In genomic region chr16:4650443-4651074, GRCh38 we compare ENCODE assay signal across 8 cellular contexts. TPM values are rescaled to one million over a fixed set of nuclear protein-coding genes. Genes with fewer than 3 reads are reported as not detected.
DNase-seq lines count a peak whose midpoint lies in the region; ATAC-seq and TF ChIP-seq lines count a peak whose summit lies in the region.
"Not testable (repeated sequence)": the region's sequence is repeated elsewhere in the genome, so short reads cannot be mapped to it uniquely, and the experiment has no call there.

No MANE protein-coding gene starts in this region.

- ATAC-seq in HCT116 (peak; percentile 94), natural killer cell (peak; percentile 69 to 85 (median 79))

- TF ChIP-seq RAD21 in HCT116 (IDR thresholded peaks at IDR 0.05; ENCODE audit: low read depth): peak; percentile 53; the same call in 1 of the 2 replicates

- POLR2A ChIA-PET in CD4-positive, alpha-beta memory T cell (lab: Charles Lee; ENCODE audit: partially characterized antibody): interaction anchor here (0.5 to 1.5 kb wide), 4 partner anchors 13 to 34 kb away, joined by 3 to 8 read pairs (median 4); no protein-coding TSS in a partner anchor
- POLR2A ChIA-PET in HCT116 (lab: Charles Lee): not testable (repeated sequence)

- H3K36me3 Mint-ChIP-seq in CD4-positive, alpha-beta memory T cell: peaks cover 14 to 47% of the 10 kb centered on the region in 2 donors
- H3K36me3 Mint-ChIP-seq in activated naive CD4-positive, alpha-beta T cell treated with anti-CD3 and anti-CD28 coated beads, Interleukin-2, amount 10 ng/mL, durations not matched to agents 7 days and 5 days: peaks cover 34% of the 10 kb centered on the region
- H3K36me3 Mint-ChIP-seq in natural killer cell: not testable (repeated sequence)

- H3K9me3 ChIP-seq in CD4-positive, alpha-beta memory T cell (ENCODE audit: control insufficient read depth in 1 of 2, low read length in 2 of 2); HCT116 (ENCODE audit: control insufficient read depth in 1 of 2, insufficient read depth in 1 of 2, low read depth in 1 of 2, low read length in 2 of 2): not testable (repeated sequence)

- H3K4me1 Mint-ChIP-seq in CD4-positive, alpha-beta memory T cell: peaks cover 11 to 30% (median 15%) of the 10 kb centered on the region in 4 donors
- peaks cover 39% of the 10 kb centered on the region for H3K4me1 Mint-ChIP-seq in activated naive CD4-positive, alpha-beta T cell treated with anti-CD3 and anti-CD28 coated beads, Interleukin-2, amount 10 ng/mL, durations not matched to agents 7 days and 5 days
- peaks cover 24 to 35% of the 10 kb centered on the region in 2 donors for H3K4me1 Mint-ChIP-seq in natural killer cell

- DNase-seq in CD4-positive, alpha-beta memory T cell: peak; percentile 71 to 75 (median 73)
- DNase-seq in HCT116 (ENCODE audit: low read depth, low spot score) (peak; percentile 72), NCI-H446 (lab: John Stamatoyannopoulos, UW) (peak; percentile 2 to 51), UCSD-AML1 (lab: John Stamatoyannopoulos, UW; ENCODE audit: unreplicated experiment) (peak; percentile 82), fibroblast of the aortic adventitia (ENCODE audit: low read depth) (peak; percentile 41), natural killer cell (peak; percentile 71)
- DNase-seq in activated naive CD4-positive, alpha-beta T cell treated with anti-CD3 and anti-CD28 coated beads, Interleukin-2, amount 10 ng/mL, durations not matched to agents 7 days and 5 days: peak; percentile 74
- DNase-seq in stimulated activated CD8-positive, alpha-beta memory T cell treated with anti-CD3 and anti-CD28 coated beads, Interleukin-4, amount 100 ng/mL, for 1 hour (ENCODE audit: low read depth in 2 of 2, low spot score in 1 of 2): peak; percentile 40 to 52

- H3K27me3 Mint-ChIP-seq in CD4-positive, alpha-beta memory T cell; activated naive CD4-positive, alpha-beta T cell treated with anti-CD3 and anti-CD28 coated beads, Interleukin-2, amount 10 ng/mL, durations not matched to agents 7 days and 5 days; natural killer cell (ENCODE audit: low read depth in 2 of 2): not testable (repeated sequence)

- peak overlapping the region; percentile 19; the same call in 1 of the 2 replicates for H3K4me2 ChIP-seq in HCT116 (ENCODE audit: low read length)

- H3K4me3 Mint-ChIP-seq in CD4-positive, alpha-beta memory T cell; activated naive CD4-positive, alpha-beta T cell treated with anti-CD3 and anti-CD28 coated beads, Interleukin-2, amount 10 ng/mL, durations not matched to agents 7 days and 5 days; natural killer cell: not testable (repeated sequence)

- TF ChIP-seq CTCF in HCT116 (IDR thresholded peaks at IDR 0.05 in 2 of 3, conservative IDR thresholded peaks at IDR 0.05 in 1 of 3; ENCODE audit: borderline replicate concordance in 1 of 3, insufficient read depth in 1 of 3, low read depth in 2 of 3, low read length in 2 of 3) (peak; percentile 80 to 96 (median 96)), fibroblast of the aortic adventitia (IDR thresholded peaks at IDR 0.05; ENCODE audit: insufficient read depth, low read length) (peak; percentile 73), natural killer cell (IDR thresholded peaks at IDR 0.05) (peak; percentile 80)

- peaks cover 37% of the 10 kb centered on the region for H3K79me2 ChIP-seq in HCT116 (ENCODE audit: insufficient read depth, low read length)

- CTCF ChIA-PET in CD4-positive, alpha-beta memory T cell (lab: Charles Lee; ENCODE audit: partially characterized antibody): interaction anchor here (0.9 to 2.7 kb wide), 14 partner anchors 9 to 118 kb away, joined by 3 to 13 read pairs (median 4); partner anchors contain the start of gene MGRN1
- CTCF ChIA-PET in HCT116 (lab: Charles Lee): interaction anchor here (0.5 to 1.3 kb wide), 6 partner anchors 16 to 307 kb away, joined by 3 to 5 read pairs (median 3); partner anchors contain the start of genes MGRN1 and SEC14L5
- CTCF ChIA-PET in activated naive CD4-positive, alpha-beta T cell treated with anti-CD3 and anti-CD28 coated beads, Interleukin-2, amount 10 ng/mL, durations not matched to agents 7 days and 5 days (lab: Charles Lee): interaction anchor here (1.0 to 2.8 kb wide), 11 partner anchors 8 to 152 kb away, joined by 3 to 15 read pairs (median 4); partner anchors contain the start of genes MGRN1 and ROGDI

- not testable (repeated sequence) for H3K27me3 ChIP-seq in CD4-positive, alpha-beta memory T cell (ENCODE audit: insufficient read depth, low read length); HCT116 (ENCODE audit: insufficient read depth, low read length)

- not testable (repeated sequence) for BruUV-seq in HCT116 (replicated peaks; lab: Mats Ljungman, UMichigan)

- not testable (repeated sequence) for H3K27ac ChIP-seq in CD4-positive, alpha-beta memory T cell (ENCODE audit: low read depth, low read length); HCT116 (ENCODE audit: low read depth, low read length)

- TF ChIP-seq POLR2A in HCT116 (IDR thresholded peaks at IDR 0.05; ENCODE audit: borderline replicate concordance, extremely low read depth, insufficient read depth, insufficient read length): not testable (repeated sequence)

- H4K20me1 ChIP-seq in HCT116 (ENCODE audit: insufficient read depth): not testable (repeated sequence)

- RAD21 ChIA-PET in HCT116 (lab: Charles Lee; ENCODE audit: low non-redundant PET in 1 of 2, low total read pairs in 2 of 2, uncharacterized antibody in 2 of 2, unreplicated experiment in 2 of 2): interaction anchor here in 1 of 2 experiments (0.6 kb wide), 1 partner anchor 102 kb away, joined by 3 read pairs; no protein-coding TSS in a partner anchor

- peaks cover 11% of the 10 kb centered on the region for H3K36me3 ChIP-seq in CD4-positive, alpha-beta memory T cell (ENCODE audit: insufficient read depth, low read length)
- not testable (repeated sequence) for H3K36me3 ChIP-seq in HCT116 (ENCODE audit: control insufficient read depth in 1 of 2, insufficient read depth in 2 of 2, low read length in 2 of 2)

- peaks cover 22% of the 10 kb centered on the region for H3K4me1 ChIP-seq in CD4-positive, alpha-beta memory T cell (ENCODE audit: insufficient read depth, low read length)
- not testable (repeated sequence) for H3K4me1 ChIP-seq in HCT116 (ENCODE audit: control insufficient read depth in 1 of 2, insufficient read depth in 2 of 2, low read length in 2 of 2)

- H3K9ac ChIP-seq in HCT116 (ENCODE audit: low read length): not testable (repeated sequence)

- not testable (repeated sequence) for H2AFZ ChIP-seq in HCT116 (ENCODE audit: low read depth, low read length, poor library complexity, severe bottlenecking)

- H3K4me3 ChIP-seq in CD4-positive, alpha-beta memory T cell (ENCODE audit: low read length in 2 of 2); HCT116 (replicated peaks in 1 of 2; ENCODE audit: low read depth in 1 of 2, low read length in 2 of 2); fibroblast of the aortic adventitia (ENCODE audit: low read depth, low read length): not testable (repeated sequence)

- not testable (repeated sequence) for H3K9me3 Mint-ChIP-seq in CD4-positive, alpha-beta memory T cell; activated naive CD4-positive, alpha-beta T cell treated with anti-CD3 and anti-CD28 coated beads, Interleukin-2, amount 10 ng/mL, durations not matched to agents 7 days and 5 days; natural killer cell

- H3K9me2 ChIP-seq in HCT116 (ENCODE audit: insufficient read depth): not testable (repeated sequence)

- peak overlapping the region in 6 of 7 donors; percentile 42 to 82 (median 64) for H3K27ac Mint-ChIP-seq in CD4-positive, alpha-beta memory T cell
- peak overlapping the region; percentile 38 for H3K27ac Mint-ChIP-seq in activated naive CD4-positive, alpha-beta T cell treated with anti-CD3 and anti-CD28 coated beads, Interleukin-2, amount 10 ng/mL, durations not matched to agents 7 days and 5 days
- peak overlapping the region; percentile 51 to 72 for H3K27ac Mint-ChIP-seq in natural killer cell

- intact Hi-C loops in CD4-positive, alpha-beta memory T cell (cut with micrococcal nuclease); natural killer cell (cut with micrococcal nuclease): not testable (repeated sequence)
- intact Hi-C loops in HCT116 (cut with micrococcal nuclease): loop anchor here (10.0 kb wide), 1 partner anchor 136 kb away; no protein-coding TSS in a partner anchor

TF ChIP-seq in HCT116, 20 proteins besides CTCF, POLR2A, EP300 and RAD21:
- TF ChIP-seq POLR2AphosphoS5 (IDR thresholded peaks at IDR 0.05; ENCODE audit: low read depth, low read length): 0 out of 2 replicates have a peak, but pooled peaks have one; percentile 23
- peak; percentile 18; the same call in 1 of the 2 replicates for TF ChIP-seq CBX3 (IDR thresholded peaks at IDR 0.05; ENCODE audit: low read depth)
- TF ChIP-seq, protein P1, sequence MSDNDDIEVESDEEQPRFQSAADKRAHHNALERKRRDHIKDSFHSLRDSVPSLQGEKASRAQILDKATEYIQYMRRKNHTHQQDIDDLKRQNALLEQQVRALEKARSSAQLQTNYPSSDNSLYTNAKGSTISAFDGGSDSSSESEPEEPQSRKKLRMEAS (IDR thresholded peaks at IDR 0.05): peak; percentile 77
- peak; percentile 74 for TF ChIP-seq YY1 (IDR thresholded peaks at IDR 0.05; ENCODE audit: extremely low read depth, insufficient replicate concordance, low read depth, low read length)

RNA-seq across cellular contexts. Expression of gene MGRN1, which starts 25.9 kb away (rescaled TPM):
- 10 to 100 TPM; 62.2 to 64.1 TPM for total RNA-seq in CD4-positive, alpha-beta memory T cell
- polyA plus RNA-seq in CD4-positive, alpha-beta memory T cell: 1 to 10 TPM; 1.2 to 7.7 TPM
- 50.6 TPM for total RNA-seq in HCT116 (2021; ENCODE audit: unreplicated experiment)
- 26.2 and 33.7 TPM in 2 replicates for polyA plus RNA-seq in HCT116 (2012)
- total RNA-seq in fibroblast of the aortic adventitia (ENCODE audit: low replicate concordance): 24.5 and 34.3 TPM in 2 replicates
- 100 to 1,000 TPM; 102 to 106 (median 105) TPM for total RNA-seq in natural killer cell

RNA-seq across cellular contexts. Expression of gene UBALD1, which starts 35.9 kb away (rescaled TPM):
- 10 to 100 TPM; 30.1 to 41.0 TPM for total RNA-seq in CD4-positive, alpha-beta memory T cell
- polyA plus RNA-seq in CD4-positive, alpha-beta memory T cell: 1 to 10 TPM; 2.4 to 4.8 TPM
- total RNA-seq in HCT116 (2021; ENCODE audit: unreplicated experiment) (45.9 TPM), fibroblast of the aortic adventitia (ENCODE audit: low replicate concordance) (5.2 and 7.1 TPM in 2 replicates), natural killer cell (10 to 100 TPM; 40.8 to 54.4 (median 53.6) TPM)
- polyA plus RNA-seq in HCT116 (2012): 24.9 and 39.8 TPM in 2 replicates

RNA-seq across cellular contexts. Expression of gene NUDT16L1, which starts 42.8 kb away (rescaled TPM):
- 10 to 100 TPM; 52.4 to 53.7 TPM for total RNA-seq in CD4-positive, alpha-beta memory T cell
- polyA plus RNA-seq in CD4-positive, alpha-beta memory T cell: 100 to 1,000 TPM in 1 of 2 donors, 10 to 100 TPM in 1; 80.1 to 125 TPM
- total RNA-seq in HCT116 (2021; ENCODE audit: unreplicated experiment) (23.4 TPM), fibroblast of the aortic adventitia (ENCODE audit: low replicate concordance) (15.4 and 48.3 TPM in 2 replicates), natural killer cell (10 to 100 TPM; 30.8 to 39.1 (median 35.0) TPM)
- 21.1 and 22.7 TPM in 2 replicates for polyA plus RNA-seq in HCT116 (2012)

Comparison
In these comparisons a context has a peak if more than half of its experiments do, and no peak if none do; other contexts are left out.
1. DNase-seq: peak in every context shown above with its lines; median percentile 82 in UCSD-AML1; 74 in activated naive CD4-positive, alpha-beta T cell treated with anti-CD3 and anti-CD28 coated beads, Interleukin-2, amount 10 ng/mL, durations not matched to agents 7 days and 5 days; 73 in CD4-positive, alpha-beta memory T cell; 72 in HCT116; 71 in natural killer cell; 46 in stimulated activated CD8-positive, alpha-beta memory T cell treated with anti-CD3 and anti-CD28 coated beads, Interleukin-4, amount 100 ng/mL, for 1 hour; 41 in fibroblast of the aortic adventitia; 26 in NCI-H446.